ENCODE assay signal across 15 cellular contexts in genomic region chr20:62584671-62585512, GRCh38. TPM values are rescaled to one million over a fixed set of nuclear protein-coding genes. Genes with fewer than 3 reads are reported as not detected.
DNase-seq lines count a peak whose midpoint lies in the region; ATAC-seq and TF ChIP-seq lines count a peak whose summit lies in the region.
"Had no signal": no experiment of that assay in that cellular context is flagged by ENCODE, and none has a peak within 500 bp of the region (broad histone marks: within the 10 kb centered on the region; RNA-seq: fewer than 3 reads in every experiment).

No MANE protein-coding gene starts in this region.

- peak overlapping the region; percentile 49 for H3K27ac Mint-ChIP-seq in stimulated activated naive CD8-positive, alpha-beta T cell treated with anti-CD3 and anti-CD28 coated beads, Interleukin-15, Interleukin-2, amounts not matched to agents 100 ng/mL and 50 ng/mL, for 24 hours
- peak overlapping the region; percentile 79 for H3K27ac Mint-ChIP-seq in glutamatergic neuron (ENCODE audit: unreplicated experiment)

- H3K27me3 Mint-ChIP-seq in stimulated activated naive CD8-positive, alpha-beta T cell treated with anti-CD3 and anti-CD28 coated beads, Interleukin-15, Interleukin-2, amounts not matched to agents 100 ng/mL and 50 ng/mL, for 24 hours = peaks cover 31% of the 10 kb centered on the region
- peaks cover 24% of the 10 kb centered on the region for H3K27me3 Mint-ChIP-seq in glutamatergic neuron (ENCODE audit: unreplicated experiment)

- ATAC-seq in stimulated activated naive CD8-positive, alpha-beta T cell treated with anti-CD3 and anti-CD28 coated beads, Interleukin-15, Interleukin-2, amounts not matched to agents 100 U/mL and 50 U/mL, for 24 hours = no peak
- ATAC-seq in GM18873 (IDR thresholded peaks at IDR 0.05; ENCODE audit: low FRiP score, unreplicated experiment) = no peak
- no peak for ATAC-seq in HG03469 (IDR thresholded peaks at IDR 0.05; ENCODE audit: unreplicated experiment)
- ATAC-seq: SK-N-SH treated with all-trans-retinoic acid at 6 μM for 48 hours had no signal

- TF ChIP-seq CTCF in glutamatergic neuron (IDR thresholded peaks at IDR 0.05; ENCODE audit: partially characterized antibody, unreplicated experiment) = no peak

- no peaks in the 10 kb centered on the region for H3K9me3 Mint-ChIP-seq in stimulated activated naive CD8-positive, alpha-beta T cell treated with anti-CD3 and anti-CD28 coated beads, Interleukin-15, Interleukin-2, amounts not matched to agents 100 ng/mL and 50 ng/mL, for 24 hours
- H3K9me3 Mint-ChIP-seq in glutamatergic neuron (ENCODE audit: unreplicated experiment) = peaks cover 7% of the 10 kb centered on the region

- DNase-seq in NCI-H82 (lab: John Stamatoyannopoulos, UW) (peak; percentile 53), NCI-H82 treated with DMSO at 0.1 percent for 48 hours (lab: John Stamatoyannopoulos, UW; ENCODE audit: unreplicated experiment) (no peak), glutamatergic neuron (no peak), NCI-H226 (no peak)
- no peak for DNase-seq in stimulated activated naive CD8-positive, alpha-beta T cell treated with anti-CD3 and anti-CD28 coated beads, Interleukin-15, Interleukin-2, amounts not matched to agents 100 U/mL and 50 U/mL, for 24 hours
- DNase-seq: NCI-H1092, NCI-H2107, NCI-H345, NCI-H748 treated with DMSO at 0.1 percent for 48 hours, Peyer's patch, SHP77 had no signal

- peak overlapping the region; percentile 44 for H3K4me3 Mint-ChIP-seq in stimulated activated naive CD8-positive, alpha-beta T cell treated with anti-CD3 and anti-CD28 coated beads, Interleukin-15, Interleukin-2, amounts not matched to agents 100 ng/mL and 50 ng/mL, for 24 hours
- peak overlapping the region; percentile 10 for H3K4me3 Mint-ChIP-seq in glutamatergic neuron (ENCODE audit: unreplicated experiment)

- H3K4me1 Mint-ChIP-seq in stimulated activated naive CD8-positive, alpha-beta T cell treated with anti-CD3 and anti-CD28 coated beads, Interleukin-15, Interleukin-2, amounts not matched to agents 100 ng/mL and 50 ng/mL, for 24 hours (ENCODE audit: low read depth) = no peaks in the 10 kb centered on the region
- peaks cover 30% of the 10 kb centered on the region for H3K4me1 Mint-ChIP-seq in glutamatergic neuron (ENCODE audit: low read depth, unreplicated experiment)

- no peaks in the 10 kb centered on the region for H3K36me3 Mint-ChIP-seq in stimulated activated naive CD8-positive, alpha-beta T cell treated with anti-CD3 and anti-CD28 coated beads, Interleukin-15, Interleukin-2, amounts not matched to agents 100 ng/mL and 50 ng/mL, for 24 hours (ENCODE audit: low read depth)
- H3K36me3 Mint-ChIP-seq in glutamatergic neuron (ENCODE audit: unreplicated experiment) = no peaks in the 10 kb centered on the region

RNA-seq across cellular contexts. Expression of gene SLCO4A1, which starts 57.4 kb away (rescaled TPM):
- total RNA-seq in glutamatergic neuron (ENCODE audit: unreplicated experiment) = 26.5 TPM
